ENCODE assay signal across 16 cellular contexts in genomic region chr1:218507355-218508002, GRCh38.
DNase-seq lines count a peak whose midpoint lies in the region; ATAC-seq, FAIRE-seq and TF ChIP-seq lines count a peak whose summit lies in the region.
"Had no signal": no experiment of that assay in that cellular context is flagged by ENCODE, and none has a peak within 500 bp of the region (broad histone marks: within the 10 kb centered on the region; RNA-seq: fewer than 3 reads in every experiment).

No MANE protein-coding gene starts in this region.

- intact Hi-C loops in OCI-LY7 (cut with micrococcal nuclease; ENCODE audit: unreplicated experiment), result no loop called here

- no peaks in the 10 kb centered on the region for H3K36me3 ChIP-seq in OCI-LY7 (ENCODE audit: insufficient read depth, low read length)
- no peaks in the 10 kb centered on the region for H3K36me3 ChIP-seq in mesendoderm (ENCODE audit: control insufficient read depth, insufficient read depth, low read length)

- no peak overlapping the region for H2AFZ ChIP-seq in OCI-LY7 (ENCODE audit: low read length)

- WGBS in mesendoderm (ENCODE audit: extremely low coverage, insufficient coverage, low lambda C conversion rate), result no CpG with 5 or more reads among the region's 2 CpGs

- CTCF ChIA-PET in OCI-LY7 (lab: Charles Lee; ENCODE audit: unreplicated experiment), result no interaction called here

- H3K18ac ChIP-seq in mesendoderm (ENCODE audit: low read length), result no peak overlapping the region

- BruUV-seq in OCI-LY7 (replicated peaks; lab: Mats Ljungman, UMichigan), result no TSS peak

- no peak overlapping the region for H2BK120ac ChIP-seq in mesendoderm (ENCODE audit: low read depth, low read length)

- H3K27ac ChIP-seq in OCI-LY7 (ENCODE audit: low read depth, low read length, poor library complexity, severe bottlenecking) (no peak overlapping the region), mesendoderm (ENCODE audit: low read depth, low read length) (no peak overlapping the region)
- H3K27ac ChIP-seq: C4-2B, HL-60 had no signal

- no peak for ATAC-seq in GM18868 (IDR thresholded peaks at IDR 0.05; ENCODE audit: unreplicated experiment)
- ATAC-seq: HCT116 had no signal

- no peaks in the 10 kb centered on the region for H3K79me1 ChIP-seq in mesendoderm (ENCODE audit: low read length)

- DNase-seq in DMS53 (lab: John Stamatoyannopoulos, UW) (peak; percentile 45), DMS53 treated with DMSO at 0.1 percent for 48 hours (lab: John Stamatoyannopoulos, UW; ENCODE audit: unreplicated experiment) (no peak), ELR (ENCODE audit: low read depth) (peak; percentile 22), OCI-LY7 (ENCODE audit: low spot score) (peak; percentile 2), mesendoderm (no peak), GM12891 (ENCODE audit: insufficient read length, low spot score) (no peak)
- DNase-seq: 8988T; CD4-positive, alpha-beta memory T cell; KBM-7 had no signal

- no peak overlapping the region for H3K56ac ChIP-seq in mesendoderm (ENCODE audit: low read length)

- TF ChIP-seq POLR2A in GM12891 (IDR thresholded peaks at IDR 0.05; ENCODE audit: low read depth, low read length), result no peak

- H3K4me1 ChIP-seq in OCI-LY7 (ENCODE audit: insufficient read depth, low read length, poor library complexity, severe bottlenecking) (no peaks in the 10 kb centered on the region), mesendoderm (ENCODE audit: control insufficient read depth, low read depth, low read length) (no peaks in the 10 kb centered on the region)

- no peak overlapping the region for H4K5ac ChIP-seq in mesendoderm (ENCODE audit: low read length)

- no peak overlapping the region for H3K23ac ChIP-seq in mesendoderm (ENCODE audit: low read length)

- H3K79me2 ChIP-seq in OCI-LY7 (ENCODE audit: insufficient read depth, low read depth, low read length), result no peaks in the 10 kb centered on the region
- no peaks in the 10 kb centered on the region for H3K79me2 ChIP-seq in mesendoderm (ENCODE audit: control insufficient read depth, insufficient read depth, low read length)

- H4K8ac ChIP-seq in mesendoderm (ENCODE audit: low read depth, low read length), result no peak overlapping the region

- no peak overlapping the region for H2AK5ac ChIP-seq in mesendoderm (ENCODE audit: low read length)

- no peak overlapping the region for H3K9ac ChIP-seq in mesendoderm (ENCODE audit: low read length)

- no peak for TF ChIP-seq CTCF in OCI-LY7 (conservative IDR thresholded peaks at IDR 0.05; ENCODE audit: low read length)

- POLR2A ChIA-PET in OCI-LY7 (lab: Charles Lee), result interaction anchor here (0.6 kb wide), 1 partner anchor 15 kb away, joined by 3 read pairs; no protein-coding TSS in a partner anchor

- no peak overlapping the region for H2BK5ac ChIP-seq in mesendoderm (ENCODE audit: low read length)

- no peak overlapping the region for H2BK15ac ChIP-seq in mesendoderm (replicated peaks; ENCODE audit: low read depth)

- H3K4ac ChIP-seq in mesendoderm (ENCODE audit: low read depth, low read length), result no peak overlapping the region

- H3K9me3 ChIP-seq in OCI-LY7 (ENCODE audit: low read length), result no peaks in the 10 kb centered on the region

- H3K4me2 ChIP-seq in OCI-LY7 (ENCODE audit: low read length) (no peak overlapping the region), mesendoderm (ENCODE audit: low read length) (no peak overlapping the region)

- no peaks in the 10 kb centered on the region for H3K27me3 ChIP-seq in mesendoderm (ENCODE audit: insufficient read depth, low read length, poor library complexity)

- H3K9me2 ChIP-seq in OCI-LY7 (ENCODE audit: insufficient read depth, low read length), result no peaks in the 10 kb centered on the region

- H4K20me1 ChIP-seq in OCI-LY7 (ENCODE audit: insufficient read depth, low read length), result no peaks in the 10 kb centered on the region

- no peak for FAIRE-seq in GM12891 (lab: Jason Lieb, UNC)
- FAIRE-seq: G401.6, GM12892, GM19239 had no signal

- no peak overlapping the region for H3K4me3 ChIP-seq in OCI-LY7 (ENCODE audit: low read depth, low read length, poor library complexity, severe bottlenecking)
- H3K4me3 ChIP-seq in mesendoderm (ENCODE audit: low read length), result peak overlapping the region; percentile 4

TF ChIP-seq in GM12891, 5 proteins besides CTCF, POLR2A, EP300 and RAD21:
- TF ChIP-seq PAX5 (IDR thresholded peaks at IDR 0.05; ENCODE audit: insufficient read depth, low read length, severe bottlenecking) (no peak), POU2F2 (IDR thresholded peaks at IDR 0.05; ENCODE audit: low read depth, low read length) (no peak), POLR2AphosphoS5 (IDR thresholded peaks at IDR 0.05; ENCODE audit: low read depth, low read length) (no peak), SPI1 (IDR thresholded peaks at IDR 0.05; ENCODE audit: low read depth, low read length) (no peak)

Comparison
In these comparisons a context has a peak if more than half of its experiments do, and no peak if none do; other contexts are left out.
1. DNase-seq: peak in DMS53 (single experiment), ELR (single experiment) and OCI-LY7 (single experiment); none in DMS53 treated with DMSO at 0.1 percent for 48 hours (single experiment), mesendoderm (single experiment) and GM12891 (single experiment).